8 cellular contexts compared by ENCODE assay signal in the genomic region with DNA sequence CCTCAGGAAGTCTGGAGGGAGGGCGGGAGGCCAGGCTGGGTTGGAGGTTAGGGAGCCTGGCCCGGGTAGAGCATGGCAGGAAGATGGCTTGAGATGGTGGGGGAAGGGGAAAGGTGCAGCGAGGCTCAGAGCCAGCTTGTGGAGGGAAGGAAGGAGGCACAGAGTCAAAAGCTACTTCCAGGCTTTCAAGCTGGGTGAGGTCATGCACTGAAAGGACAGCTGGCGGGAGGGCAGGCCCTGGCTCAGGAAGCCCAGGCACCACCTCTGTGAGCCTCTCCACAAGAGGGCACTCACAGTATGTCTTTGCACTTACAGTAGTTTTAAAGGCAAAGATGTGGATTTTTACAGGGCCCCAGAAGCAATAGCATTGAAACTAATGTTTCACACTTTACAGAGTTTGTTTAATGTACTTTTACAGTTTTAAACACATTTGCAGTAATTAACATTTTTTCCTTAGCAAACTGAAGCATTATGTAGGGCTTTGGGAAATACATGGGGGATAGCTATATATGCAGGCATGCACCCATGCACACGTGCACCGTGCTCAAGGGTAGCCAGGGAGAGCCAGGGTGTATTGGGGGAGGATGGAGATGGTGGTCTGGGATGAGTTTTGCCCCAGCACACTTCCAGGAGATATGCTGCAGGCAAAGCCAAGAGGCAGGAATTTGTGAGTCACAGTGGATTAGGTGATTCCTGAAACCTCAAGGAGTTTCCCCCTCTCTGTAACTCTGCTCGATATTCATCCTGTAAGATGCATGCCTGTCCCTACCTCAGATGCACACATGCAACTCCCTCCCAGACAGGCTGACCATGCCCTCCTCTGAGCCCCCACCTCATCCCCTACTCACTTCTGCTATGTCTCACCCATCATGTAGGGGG. TPM values are rescaled to one million over a fixed set of nuclear protein-coding genes. Genes with fewer than 3 reads are reported as not detected.
DNase-seq lines count a peak whose midpoint lies in the region; ATAC-seq and TF ChIP-seq lines count a peak whose summit lies in the region.

No MANE protein-coding gene starts in this region.

- H3K4me2 ChIP-seq in osteoblast (ENCODE audit: insufficient read depth, low read length), result no peak overlapping the region

- DNase-seq in DMS53 treated with DMSO at 0.1 percent for 48 hours (lab: John Stamatoyannopoulos, UW; ENCODE audit: unreplicated experiment) (peak; percentile 85), RWPE2 (ENCODE audit: low spot score) (peak; percentile 69), globus pallidus (ENCODE audit: low spot score) (peak; percentile 89), osteoblast (ENCODE audit: insufficient read length, low spot score, missing footprints) (peak; percentile 99), NCI-H1436 (lab: John Stamatoyannopoulos, UW) (no peak)
- DNase-seq in Jurkat, Clone E6-1 (ENCODE audit: low read depth, low spot score), result peak; percentile 60
- peak in 1 of 2 donors; percentile 49 for DNase-seq in activated naive CD4-positive, alpha-beta T cell treated with anti-CD3 and anti-CD28 coated beads, Interleukin-2, amount 50 U/mL, for 72 hours (ENCODE audit: low spot score in 2 of 2)

- H2AFZ ChIP-seq in osteoblast (ENCODE audit: low read length), result peak overlapping the region; percentile 32

- H3K9me3 Mint-ChIP-seq in activated naive CD4-positive, alpha-beta T cell treated with anti-CD3 and anti-CD28 coated beads, Interleukin-2, amount 50 U/mL, for 72 hours, result no peaks in the 10 kb centered on the region

- H3K27me3 ChIP-seq in RWPE2 (ENCODE audit: insufficient read depth, poor library complexity, severe bottlenecking) (no peaks in the 10 kb centered on the region), osteoblast (ENCODE audit: insufficient read depth, low read length) (no peaks in the 10 kb centered on the region)

- no peak overlapping the region for H3K4me3 ChIP-seq in Jurkat, Clone E6-1 (ENCODE audit: low read length)
- H3K4me3 ChIP-seq in RWPE2 (ENCODE audit: severe bottlenecking) (no peak overlapping the region), osteoblast (ENCODE audit: insufficient read depth, low read length) (no peak overlapping the region)

- no peaks in the 10 kb centered on the region for H3K9me3 ChIP-seq in RWPE2 (ENCODE audit: severe bottlenecking)
- H3K9me3 ChIP-seq in osteoblast (ENCODE audit: low read depth, low read length), result no peaks in the 10 kb centered on the region

- H3K4me1 ChIP-seq in RWPE2 (ENCODE audit: insufficient read depth, poor library complexity, severe bottlenecking), result peaks cover 15% of the 10 kb centered on the region
- H3K4me1 ChIP-seq in osteoblast (ENCODE audit: insufficient read depth, low read length), result peaks cover 14% of the 10 kb centered on the region

- no peaks in the 10 kb centered on the region for H4K20me1 ChIP-seq in osteoblast (ENCODE audit: insufficient read depth, low read length)

- H3K27ac Mint-ChIP-seq in activated naive CD4-positive, alpha-beta T cell treated with anti-CD3 and anti-CD28 coated beads, Interleukin-2, amount 50 U/mL, for 72 hours, result peak overlapping the region in 1 of 2 donors; percentile 24

- peak overlapping the region; percentile 8 for H3K27ac ChIP-seq in RWPE2 (ENCODE audit: poor library complexity, severe bottlenecking)
- H3K27ac ChIP-seq in osteoblast (ENCODE audit: low read depth, low read length), result no peak overlapping the region

- H3K36me3 ChIP-seq in RWPE2 (ENCODE audit: low read depth), result no peaks in the 10 kb centered on the region
- no peaks in the 10 kb centered on the region for H3K36me3 ChIP-seq in osteoblast (ENCODE audit: insufficient read depth, low read length)

- ATAC-seq in RWPE2 (ENCODE audit: low read depth) (peak; percentile 88), GM21447 (IDR thresholded peaks at IDR 0.05; ENCODE audit: unreplicated experiment) (no peak)
- peak; percentile 95 to 96 for ATAC-seq in activated naive CD4-positive, alpha-beta T cell treated with anti-CD3 and anti-CD28 coated beads, Interleukin-2, amount 50 U/mL, for 72 hours

- H3K36me3 Mint-ChIP-seq in activated naive CD4-positive, alpha-beta T cell treated with anti-CD3 and anti-CD28 coated beads, Interleukin-2, amount 50 U/mL, for 72 hours, result no peaks in the 10 kb centered on the region

- TF ChIP-seq CTCF in RWPE2 (IDR thresholded peaks at IDR 0.05; ENCODE audit: poor library complexity, severe bottlenecking) (peak; percentile 85), osteoblast (IDR thresholded peaks at IDR 0.05; ENCODE audit: extremely low read depth, low read depth, low read length) (peak; percentile 87)

- no peaks in the 10 kb centered on the region for H3K79me2 ChIP-seq in osteoblast (ENCODE audit: insufficient read depth, low read length)

RNA-seq across cellular contexts. Expression of a gene that starts 6.1 kb away (rescaled TPM):
- polyA plus RNA-seq in Jurkat, Clone E6-1 (2012; ENCODE audit: insufficient read depth, insufficient read length), result 41.8 TPM
- total RNA-seq in activated naive CD4-positive, alpha-beta T cell treated with anti-CD3 and anti-CD28 coated beads, Interleukin-2, amount 50 U/mL, for 72 hours, result 10 to 100 TPM; 49.9 to 52.8 TPM
- total RNA-seq in osteoblast, result 89.0 and 101 TPM in 2 replicates

RNA-seq across cellular contexts. Expression of a gene that starts 11.4 kb away (rescaled TPM):
- polyA plus RNA-seq in Jurkat, Clone E6-1 (2012; ENCODE audit: insufficient read depth, insufficient read length), result not detected
- total RNA-seq in activated naive CD4-positive, alpha-beta T cell treated with anti-CD3 and anti-CD28 coated beads, Interleukin-2, amount 50 U/mL, for 72 hours, result under 1 TPM in 1 of 2 donors, not detected in 1; 0.34 TPM
- not detected in 2 replicates for total RNA-seq in osteoblast

RNA-seq across cellular contexts. Expression of a gene that starts 11.5 kb away (rescaled TPM):
- not detected for polyA plus RNA-seq in Jurkat, Clone E6-1 (2012; ENCODE audit: insufficient read depth, insufficient read length)
- 1 to 10 TPM; 1.5 to 1.8 TPM for total RNA-seq in activated naive CD4-positive, alpha-beta T cell treated with anti-CD3 and anti-CD28 coated beads, Interleukin-2, amount 50 U/mL, for 72 hours
- total RNA-seq in osteoblast, result not detected in 2 replicates

RNA-seq across cellular contexts. Expression of a gene that starts 18.5 kb away (rescaled TPM):
- polyA plus RNA-seq in Jurkat, Clone E6-1 (2012; ENCODE audit: insufficient read depth, insufficient read length), result 21.1 TPM
- total RNA-seq in activated naive CD4-positive, alpha-beta T cell treated with anti-CD3 and anti-CD28 coated beads, Interleukin-2, amount 50 U/mL, for 72 hours, result 1 to 10 TPM; 5.7 to 9.5 TPM
- total RNA-seq in osteoblast, result 3.5 and 3.6 TPM in 2 replicates

RNA-seq across cellular contexts. Expression of a gene that starts 33.6 kb away (rescaled TPM):
- polyA plus RNA-seq in Jurkat, Clone E6-1 (2012; ENCODE audit: insufficient read depth, insufficient read length), result 10.9 TPM
- 10 to 100 TPM in 1 of 2 donors, 1 to 10 TPM in 1; 1.7 to 12.6 TPM for total RNA-seq in activated naive CD4-positive, alpha-beta T cell treated with anti-CD3 and anti-CD28 coated beads, Interleukin-2, amount 50 U/mL, for 72 hours
- total RNA-seq in osteoblast, result 1.4 and 2.1 TPM in 2 replicates
